In genomic region chr12:81261508-81262207, GRCh38 we compare ENCODE assay signal across 3 cellular contexts.
TF ChIP-seq lines count a peak whose summit lies in the region.

No MANE protein-coding gene starts in this region.

TF ChIP-seq in A549, 52 proteins besides CTCF, POLR2A, EP300 and RAD21:
- no peak for TF ChIP-seq NPAS2 (CRISPR knock-in tag; IDR thresholded peaks at IDR 0.05; ENCODE audit: borderline replicate concordance)
- no peak for TF ChIP-seq KDM5A (IDR thresholded peaks at IDR 0.05)
- TF ChIP-seq GATA3 (IDR thresholded peaks at IDR 0.05; ENCODE audit: borderline replicate concordance) = no peak
- TF ChIP-seq CEBPB (IDR thresholded peaks at IDR 0.05) = no peak
- no peak for TF ChIP-seq HOXB5 (CRISPR knock-in tag; IDR thresholded peaks at IDR 0.05)
- TF ChIP-seq E2F6 (IDR thresholded peaks at IDR 0.05; ENCODE audit: borderline replicate concordance, low read depth) = no peak

TF ChIP-seq in GM23338, 12 proteins besides CTCF, POLR2A, EP300 and RAD21:
- TF ChIP-seq ZNF462 (CRISPR knock-in tag; IDR thresholded peaks at IDR 0.05) (no peak), ETS1 (IDR thresholded peaks at IDR 0.05) (no peak)

TF ChIP-seq in H1, 55 proteins besides CTCF, POLR2A, EP300 and RAD21:
- TF ChIP-seq BACH1 (IDR thresholded peaks at IDR 0.05; ENCODE audit: low read length) (no peak), EGR1 (IDR thresholded peaks at IDR 0.05; ENCODE audit: borderline replicate concordance, low read depth, low read length) (no peak), TBP (IDR thresholded peaks at IDR 0.05; ENCODE audit: low read depth, low read length) (no peak), JUN (IDR thresholded peaks at IDR 0.05; ENCODE audit: low read depth, low read length) (no peak), BRCA1 (IDR thresholded peaks at IDR 0.05; ENCODE audit: low read depth, low read length) (no peak), NANOG (IDR thresholded peaks at IDR 0.05; ENCODE audit: insufficient read depth, low read depth, low read length, poor library complexity, severe bottlenecking) (no peak), HDAC2 (IDR thresholded peaks at IDR 0.05; ENCODE audit: borderline replicate concordance in 1 of 2, low read depth in 2 of 2, low read length in 2 of 2) (no peak), TCF12 (IDR thresholded peaks at IDR 0.05; ENCODE audit: low read depth, low read length) (no peak), PHF8 (conservative IDR thresholded peaks at IDR 0.05; ENCODE audit: low read depth, low read length) (no peak), RBBP5 (IDR thresholded peaks at IDR 0.05; ENCODE audit: borderline replicate concordance, low read depth, low read length) (no peak), CHD7 (IDR thresholded peaks at IDR 0.05; ENCODE audit: insufficient replicate concordance, low read length) (no peak), TAF7 (optimal IDR thresholded peaks at IDR 0.05; ENCODE audit: borderline replicate concordance, low read depth, low read length) (no peak), POU5F1 (IDR thresholded peaks at IDR 0.05; ENCODE audit: low read depth, low read length) (no peak), JUND (IDR thresholded peaks at IDR 0.05; ENCODE audit: low read length) (no peak)
